Comparison of ENCODE assay signal across 19 cellular contexts in genomic region chr12:78036889-78037288, GRCh38.
DNase-seq lines count a peak whose midpoint lies in the region; ATAC-seq lines count a peak whose summit lies in the region.
"Had no signal": no experiment of that assay in that cellular context is flagged by ENCODE, and none has a peak within 500 bp of the region (broad histone marks: within the 10 kb centered on the region; RNA-seq: fewer than 3 reads in every experiment).

No MANE protein-coding gene starts in this region.

- H3K27ac Mint-ChIP-seq in naive thymus-derived CD4-positive, alpha-beta T cell, result no peak overlapping the region

- H3K36me3 ChIP-seq in naive thymus-derived CD4-positive, alpha-beta T cell (ENCODE audit: control insufficient read depth in 2 of 3, insufficient read depth in 3 of 3, low read length in 3 of 3), result no peaks in the 10 kb centered on the region
- H3K36me3 ChIP-seq: Peyer's patch had no signal

- no peaks in the 10 kb centered on the region for H3K4me1 ChIP-seq in naive thymus-derived CD4-positive, alpha-beta T cell (ENCODE audit: control insufficient read depth in 2 of 2, insufficient read depth in 2 of 2, low read length in 2 of 2)
- H3K4me1 ChIP-seq: Peyer's patch had no signal

- H3K4me1 Mint-ChIP-seq in naive thymus-derived CD4-positive, alpha-beta T cell, result peaks cover 0 to 2% (median 0%) of the 10 kb centered on the region in 7 donors

- DNase-seq in Right ventricle myocardium inferior (ENCODE audit: missing footprints) (peak; percentile 32), left ventricle myocardium superior (no peak), cerebellar cortex (ENCODE audit: low spot score) (peak; percentile 84), midbrain (lab: John Stamatoyannopoulos, UW) (peak; percentile 14), GM03348 (ENCODE audit: low spot score) (no peak), NCI-H526 treated with DMSO at 0.1 percent for 48 hours (lab: John Stamatoyannopoulos, UW) (no peak)
- no peak for DNase-seq in naive thymus-derived CD4-positive, alpha-beta T cell
- DNase-seq in stimulated activated naive CD8-positive, alpha-beta T cell treated with anti-CD3 and anti-CD28 coated beads, Interleukin-15, Interleukin-2, amounts not matched to agents 100 U/mL and 50 U/mL, for 24 hours, result no peak
- DNase-seq: 8988T, DMS 273 treated with DMSO at 0.1 percent for 48 hours, HCEC 1CT, KBM-7, NCI-H1105, NCI-H1930, NCI-H2171, NCI-H510A, Peyer's patch, SHP77 had no signal

- no peaks in the 10 kb centered on the region for H3K27me3 Mint-ChIP-seq in naive thymus-derived CD4-positive, alpha-beta T cell

- no peak overlapping the region for H3K27ac ChIP-seq in naive thymus-derived CD4-positive, alpha-beta T cell (ENCODE audit: low read depth, low read length)
- H3K27ac ChIP-seq: HL-60, Peyer's patch had no signal

- peaks cover 0 to 13% (median 2%) of the 10 kb centered on the region in 11 donors for H3K9me3 Mint-ChIP-seq in naive thymus-derived CD4-positive, alpha-beta T cell

- H3K4me3 Mint-ChIP-seq in naive thymus-derived CD4-positive, alpha-beta T cell, result no peak overlapping the region

- CTCF ChIA-PET in naive thymus-derived CD4-positive, alpha-beta T cell (lab: Charles Lee), result no interaction called here

- intact Hi-C loops in Right ventricle myocardium inferior (cut with DNase I) (no loop called here), left ventricle myocardium superior (cut with micrococcal nuclease) (no loop called here)
- intact Hi-C loops in naive thymus-derived CD4-positive, alpha-beta T cell (cut with micrococcal nuclease), result no loop called here

- POLR2A ChIA-PET in naive thymus-derived CD4-positive, alpha-beta T cell (lab: Charles Lee), result no interaction called here

- no peaks in the 10 kb centered on the region for H3K9me3 ChIP-seq in naive thymus-derived CD4-positive, alpha-beta T cell (ENCODE audit: control insufficient read depth in 2 of 3, low read length in 3 of 3)
- H3K9me3 ChIP-seq: Peyer's patch had no signal

- H3K4me3 ChIP-seq in naive thymus-derived CD4-positive, alpha-beta T cell (ENCODE audit: low read length), result no peak overlapping the region
- H3K4me3 ChIP-seq: Peyer's patch had no signal

- no peaks in the 10 kb centered on the region for H3K27me3 ChIP-seq in naive thymus-derived CD4-positive, alpha-beta T cell (ENCODE audit: control insufficient read depth in 2 of 2, insufficient read depth in 2 of 2, low read length in 2 of 2)
- H3K27me3 ChIP-seq: Peyer's patch had no signal

- H3K36me3 Mint-ChIP-seq in naive thymus-derived CD4-positive, alpha-beta T cell, result no peaks in the 10 kb centered on the region

- ATAC-seq in Right ventricle myocardium inferior (no peak), left ventricle myocardium superior (no peak)
- ATAC-seq in naive thymus-derived CD4-positive, alpha-beta T cell, result no peak
- ATAC-seq in stimulated activated naive CD8-positive, alpha-beta T cell treated with anti-CD3 and anti-CD28 coated beads, Interleukin-15, Interleukin-2, amounts not matched to agents 100 U/mL and 50 U/mL, for 24 hours, result no peak

Comparison
In these comparisons a context has a peak if more than half of its experiments do, and no peak if none do; other contexts are left out.
1. DNase-seq: peak in Right ventricle myocardium inferior (single experiment), cerebellar cortex (single experiment) and midbrain (single experiment); none in left ventricle myocardium superior (single experiment), naive thymus-derived CD4-positive, alpha-beta T cell (0 of 9), GM03348 (single experiment), NCI-H526 treated with DMSO at 0.1 percent for 48 hours (single experiment) and stimulated activated naive CD8-positive, alpha-beta T cell treated with anti-CD3 and anti-CD28 coated beads, Interleukin-15, Interleukin-2, amounts not matched to agents 100 U/mL and 50 U/mL, for 24 hours (single experiment).